Comparison of ENCODE assay signal across 19 cellular contexts in the genomic region with DNA sequence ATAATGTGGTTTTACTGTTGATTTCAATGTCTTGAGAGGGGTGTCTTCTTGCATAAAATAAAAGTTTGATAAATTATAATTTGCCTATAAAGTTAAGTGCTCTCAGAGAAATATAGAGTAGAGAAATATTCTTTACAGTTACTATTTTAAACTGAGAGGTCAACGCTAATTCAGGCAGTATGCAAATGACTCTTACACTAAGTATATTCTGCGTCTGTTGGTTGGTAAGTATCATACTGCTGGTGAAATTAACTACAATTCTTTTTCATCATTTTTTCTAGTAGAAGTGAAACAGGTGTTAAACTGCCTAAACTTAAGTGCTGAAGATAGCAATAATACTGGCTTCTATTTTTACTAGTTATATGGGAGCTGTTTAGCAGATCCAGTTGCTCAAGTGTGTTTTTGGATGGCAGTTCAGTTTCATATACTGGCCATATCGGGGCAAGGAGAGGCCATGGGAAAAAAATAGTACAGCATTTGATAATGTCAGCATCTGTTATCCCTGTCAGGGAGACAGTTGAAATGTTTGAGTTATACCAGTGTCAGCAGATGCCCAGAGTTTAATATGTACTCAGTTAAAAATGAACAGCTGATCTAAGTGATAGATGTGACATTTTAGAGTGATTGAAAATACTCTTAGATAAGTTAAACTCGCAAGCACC.
A peak's percentile ranks its signal among the peaks of the same experiment; 100 is the strongest.
DNase-seq lines count a peak whose midpoint lies in the region; ATAC-seq and TF ChIP-seq lines count a peak whose summit lies in the region.
"Had no signal": no experiment of that assay in that cellular context is flagged by ENCODE, and none has a peak within 500 bp of the region (broad histone marks: within the 10 kb centered on the region; RNA-seq: fewer than 3 reads in every experiment).

No MANE protein-coding gene starts in this region.

- TF ChIP-seq CTCF in SK-N-SH (IDR thresholded peaks at IDR 0.05) (no peak), SU-DHL-6 (IDR thresholded peaks at IDR 0.05; ENCODE audit: insufficient read depth, low read length, poor library complexity, severe bottlenecking) (no peak), tibial artery (IDR thresholded peaks at IDR 0.05) (no peak)

- CTCF ChIA-PET in SK-N-SH (lab: Yijun Ruan, JAX): interaction anchor here (1.3 kb wide), 1 partner anchor 26 kb away, joined by 4 read pairs; no protein-coding TSS in a partner anchor

- no peaks in the 10 kb centered on the region for H4K20me1 ChIP-seq in SK-N-SH (ENCODE audit: insufficient read depth)
- H4K20me1 ChIP-seq in SU-DHL-6 (ENCODE audit: low read depth, low read length): no peaks in the 10 kb centered on the region

- H3K9ac ChIP-seq in SK-N-SH (no peak overlapping the region), SU-DHL-6 (ENCODE audit: low read length) (no peak overlapping the region)

- intact Hi-C loops in left ventricle myocardium superior (cut with micrococcal nuclease): no loop called here
- intact Hi-C loops in tibial artery (cut with DNase I; ENCODE audit: low total_unique reads): no loop called here

- H3K4me1 ChIP-seq in SK-N-SH (ENCODE audit: control insufficient read depth in 1 of 2, insufficient read depth in 2 of 2, low read depth in 1 of 2, low read length in 1 of 2): no peaks in the 10 kb centered on the region; a peak in 1 of 4 replicates
- H3K4me1 ChIP-seq in tibial artery: peaks cover 0 to 43% (median 12%) of the 10 kb centered on the region in 4 donors

- H3K27ac ChIP-seq in SK-N-SH (ENCODE audit: low read depth in 2 of 2, low read length in 1 of 2): no peak overlapping the region
- H3K27ac ChIP-seq in SU-DHL-6 (ENCODE audit: low read depth, low read length): peak overlapping the region; percentile 50
- peak overlapping the region; percentile 36 to 59 for H3K27ac ChIP-seq in tibial artery
- H3K27ac ChIP-seq: A549, C4-2B had no signal

- peaks cover 5% of the 10 kb centered on the region for H3F3A ChIP-seq in SK-N-SH (replicated peaks; ENCODE audit: insufficient read depth)
- peaks cover 11% of the 10 kb centered on the region for H3F3A ChIP-seq in SU-DHL-6 (ENCODE audit: insufficient read depth)

- no peaks in the 10 kb centered on the region for H3K79me2 ChIP-seq in SK-N-SH (ENCODE audit: insufficient read depth)
- H3K79me2 ChIP-seq in SU-DHL-6 (ENCODE audit: insufficient read depth, low read length): no peaks in the 10 kb centered on the region

- DNase-seq in SK-N-SH (peak; percentile 7), left ventricle myocardium superior (no peak), tibial artery (no peak), T-helper 9 cell (no peak), EL (no peak)
- DNase-seq: activated CD4-positive, alpha-beta T cell treated with anti-CD3 and anti-CD28 coated beads for 4 hours; activated CD8-positive, alpha-beta memory T cell treated with anti-CD3 and anti-CD28 coated beads, Interleukin-2, amount 50 U/mL, for 48 hours; activated naive CD4-positive, alpha-beta T cell treated with anti-CD3 and anti-CD28 coated beads for 36 hours; DMS53; immature natural killer cell; NCI-H2081; NCI-H69; nephron progenitor cell had no signal

- no peak overlapping the region for H3K4me3 ChIP-seq in SK-N-SH (ENCODE audit: low read depth in 2 of 2, low read length in 1 of 2)
- peak overlapping the region; percentile 3 for H3K4me3 ChIP-seq in SU-DHL-6 (ENCODE audit: insufficient read depth, low read length, poor library complexity, severe bottlenecking)
- no peak overlapping the region for H3K4me3 ChIP-seq in tibial artery
- H3K4me3 ChIP-seq: A549 had no signal

- no peaks in the 10 kb centered on the region for H3K27me3 ChIP-seq in SK-N-SH (ENCODE audit: insufficient read depth)
- no peaks in the 10 kb centered on the region for H3K27me3 ChIP-seq in SU-DHL-6 (ENCODE audit: low read length)
- no peaks in the 10 kb centered on the region for H3K27me3 ChIP-seq in tibial artery

- WGBS in SK-N-SH (ENCODE audit: low lambda C conversion rate): 89% methylated on average over 4 of the region's 4 CpGs

- H2AFZ ChIP-seq in SK-N-SH (ENCODE audit: low read depth): no peak overlapping the region
- H2AFZ ChIP-seq in SU-DHL-6 (ENCODE audit: low read depth, low read length, severe bottlenecking): no peak overlapping the region

- no peak for TF ChIP-seq EP300 in SK-N-SH (IDR thresholded peaks at IDR 0.05; ENCODE audit: borderline replicate concordance in 1 of 2, low read depth in 1 of 2, low read length in 1 of 2)

- no peak for TF ChIP-seq RAD21 in SK-N-SH (IDR thresholded peaks at IDR 0.05; ENCODE audit: low read length)

- H3K4me2 ChIP-seq in SK-N-SH: no peak overlapping the region
- peak overlapping the region; percentile 48 for H3K4me2 ChIP-seq in SU-DHL-6 (ENCODE audit: low read depth, low read length, poor library complexity, severe bottlenecking)
- H3K4me2 ChIP-seq: A549 had no signal

- H3K9me3 ChIP-seq in SK-N-SH (no peaks in the 10 kb centered on the region), SU-DHL-6 (ENCODE audit: insufficient read depth, low read length) (no peaks in the 10 kb centered on the region), tibial artery (no peaks in the 10 kb centered on the region)
- H3K9me3 ChIP-seq: A549 had no signal

- peaks cover 22 to 24% of the 10 kb centered on the region in 2 experiments for H3K36me3 ChIP-seq in SK-N-SH (replicated peaks in 1 of 2; ENCODE audit: control insufficient read depth in 1 of 2, insufficient read depth in 2 of 2, low read length in 1 of 2)
- H3K36me3 ChIP-seq in SU-DHL-6 (ENCODE audit: low read length): peaks cover 13% of the 10 kb centered on the region; the same call in 1 of the 2 replicates
- H3K36me3 ChIP-seq in tibial artery: peaks cover 0 to 6% (median 0%) of the 10 kb centered on the region in 3 donors

- no peak for ATAC-seq in SK-N-SH treated with all-trans-retinoic acid at 6 μM for 48 hours
- ATAC-seq in left ventricle myocardium superior: peak; percentile 79
- ATAC-seq in HG03039 (IDR thresholded peaks at IDR 0.05; ENCODE audit: unreplicated experiment): no peak
- ATAC-seq: A549, HepG2 had no signal

- POLR2A ChIA-PET in SK-N-SH (lab: Yijun Ruan, JAX): no interaction called here

- H3K9me2 ChIP-seq in SK-N-SH (no peaks in the 10 kb centered on the region), SU-DHL-6 (replicated peaks; ENCODE audit: insufficient read depth, low read length) (no peaks in the 10 kb centered on the region)

TF ChIP-seq in SK-N-SH, 30 proteins besides CTCF, POLR2A, EP300 and RAD21:
- TF ChIP-seq TEAD4 (IDR thresholded peaks at IDR 0.05; ENCODE audit: borderline replicate concordance, insufficient read depth) (no peak), RCOR1 (IDR thresholded peaks at IDR 0.05; ENCODE audit: low read length) (0 out of 2 replicates have a peak, but pooled peaks have one; percentile 15)

TF ChIP-seq in SK-N-SH treated with all-trans-retinoic acid at 6 μM for 48 hours, 23 proteins besides CTCF, POLR2A, EP300 and RAD21 (continues in another document):
- TF ChIP-seq GLIS3 (CRISPR knock-in tag; IDR thresholded peaks at IDR 0.05): no peak
- TF ChIP-seq, protein P1, sequence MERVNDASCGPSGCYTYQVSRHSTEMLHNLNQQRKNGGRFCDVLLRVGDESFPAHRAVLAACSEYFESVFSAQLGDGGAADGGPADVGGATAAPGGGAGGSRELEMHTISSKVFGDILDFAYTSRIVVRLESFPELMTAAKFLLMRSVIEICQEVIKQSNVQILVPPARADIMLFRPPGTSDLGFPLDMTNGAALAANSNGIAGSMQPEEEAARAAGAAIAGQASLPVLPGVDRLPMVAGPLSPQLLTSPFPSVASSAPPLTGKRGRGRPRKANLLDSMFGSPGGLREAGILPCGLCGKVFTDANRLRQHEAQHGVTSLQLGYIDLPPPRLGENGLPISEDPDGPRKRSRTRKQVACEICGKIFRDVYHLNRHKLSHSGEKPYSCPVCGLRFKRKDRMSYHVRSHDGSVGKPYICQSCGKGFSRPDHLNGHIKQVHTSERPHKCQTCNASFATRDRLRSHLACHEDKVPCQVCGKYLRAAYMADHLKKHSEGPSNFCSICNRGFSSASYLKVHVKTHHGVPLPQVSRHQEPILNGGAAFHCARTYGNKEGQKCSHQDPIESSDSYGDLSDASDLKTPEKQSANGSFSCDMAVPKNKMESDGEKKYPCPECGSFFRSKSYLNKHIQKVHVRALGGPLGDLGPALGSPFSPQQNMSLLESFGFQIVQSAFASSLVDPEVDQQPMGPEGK (CRISPR knock-in tag; IDR thresholded peaks at IDR 0.05; ENCODE audit: borderline replicate concordance): no peak
- no peak for TF ChIP-seq CSDC2 (CRISPR knock-in tag; IDR thresholded peaks at IDR 0.05)
- no peak for TF ChIP-seq TOX (CRISPR knock-in tag; IDR thresholded peaks at IDR 0.05; ENCODE audit: borderline replicate concordance)
- TF ChIP-seq TCF4 (CRISPR knock-in tag; IDR thresholded peaks at IDR 0.05; ENCODE audit: borderline replicate concordance): no peak
- no peak for TF ChIP-seq OSR1 (CRISPR knock-in tag; IDR thresholded peaks at IDR 0.05)
- no peak for TF ChIP-seq ESRRG (CRISPR knock-in tag; IDR thresholded peaks at IDR 0.05)
- TF ChIP-seq, protein P2, sequence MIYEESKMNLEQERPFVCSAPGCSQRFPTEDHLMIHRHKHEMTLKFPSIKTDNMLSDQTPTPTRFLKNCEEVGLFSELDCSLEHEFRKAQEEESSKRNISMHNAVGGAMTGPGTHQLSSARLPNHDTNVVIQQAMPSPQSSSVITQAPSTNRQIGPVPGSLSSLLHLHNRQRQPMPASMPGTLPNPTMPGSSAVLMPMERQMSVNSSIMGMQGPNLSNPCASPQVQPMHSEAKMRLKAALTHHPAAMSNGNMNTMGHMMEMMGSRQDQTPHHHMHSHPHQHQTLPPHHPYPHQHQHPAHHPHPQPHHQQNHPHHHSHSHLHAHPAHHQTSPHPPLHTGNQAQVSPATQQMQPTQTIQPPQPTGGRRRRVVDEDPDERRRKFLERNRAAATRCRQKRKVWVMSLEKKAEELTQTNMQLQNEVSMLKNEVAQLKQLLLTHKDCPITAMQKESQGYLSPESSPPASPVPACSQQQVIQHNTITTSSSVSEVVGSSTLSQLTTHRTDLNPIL (CRISPR knock-in tag; IDR thresholded peaks at IDR 0.05; ENCODE audit: low read depth): no peak
- TF ChIP-seq BACH2 (CRISPR knock-in tag; IDR thresholded peaks at IDR 0.05; ENCODE audit: borderline replicate concordance): no peak
- TF ChIP-seq ARNTL (CRISPR knock-in tag; IDR thresholded peaks at IDR 0.05; ENCODE audit: borderline replicate concordance, low read depth): no peak
- no peak for TF ChIP-seq ZNF565 (CRISPR knock-in tag; conservative IDR thresholded peaks at IDR 0.05; ENCODE audit: low read depth)

Comparison
In these comparisons a context has a peak if more than half of its experiments do, and no peak if none do; other contexts are left out.
1. H3K27ac ChIP-seq: peak in SU-DHL-6 (single experiment) and tibial artery (2 of 2); none in SK-N-SH (0 of 2).